In the genomic region with DNA sequence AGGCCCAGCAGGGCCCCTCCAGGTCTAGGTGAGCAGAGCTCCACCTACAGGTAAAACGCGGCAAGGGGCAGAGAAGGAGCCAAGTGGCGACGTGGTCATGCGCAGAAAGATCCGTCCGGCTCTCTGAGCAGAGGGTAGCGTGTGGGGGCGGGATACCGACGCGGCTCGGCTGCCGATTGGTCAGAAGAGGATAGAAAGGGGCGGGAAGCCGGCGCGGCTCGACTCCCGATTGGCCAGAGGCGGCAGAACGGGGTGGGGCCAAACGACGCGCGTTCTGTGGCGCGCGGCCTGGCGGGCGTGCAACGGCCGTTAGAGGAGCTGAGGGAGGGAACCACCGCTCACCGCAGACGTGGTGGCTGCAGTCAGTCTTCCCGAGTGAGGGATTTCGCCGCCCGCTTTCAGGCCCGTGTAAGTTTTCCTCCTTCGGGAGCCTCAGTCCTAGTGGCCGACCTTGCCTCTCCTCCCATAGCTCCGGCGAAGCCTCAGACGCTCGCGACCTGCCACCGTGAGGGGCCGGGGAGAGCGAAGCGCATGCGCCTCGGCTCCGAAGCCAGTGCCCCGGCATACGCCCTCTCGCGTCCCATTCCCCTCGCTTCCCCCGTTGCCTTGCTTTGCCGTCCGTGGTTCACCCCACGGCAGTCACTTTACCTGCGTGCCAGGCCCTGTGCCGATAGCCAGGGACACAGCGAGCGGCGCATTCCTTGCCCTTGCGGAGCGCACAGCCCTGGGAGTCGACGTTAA, we compare ENCODE assay signal across 8 cellular contexts. TPM values are rescaled to one million over a fixed set of nuclear protein-coding genes. Genes with fewer than 3 reads are reported as not detected.
DNase-seq lines count a peak whose midpoint lies in the region; ATAC-seq and TF ChIP-seq lines count a peak whose summit lies in the region.

A gene with protein sequence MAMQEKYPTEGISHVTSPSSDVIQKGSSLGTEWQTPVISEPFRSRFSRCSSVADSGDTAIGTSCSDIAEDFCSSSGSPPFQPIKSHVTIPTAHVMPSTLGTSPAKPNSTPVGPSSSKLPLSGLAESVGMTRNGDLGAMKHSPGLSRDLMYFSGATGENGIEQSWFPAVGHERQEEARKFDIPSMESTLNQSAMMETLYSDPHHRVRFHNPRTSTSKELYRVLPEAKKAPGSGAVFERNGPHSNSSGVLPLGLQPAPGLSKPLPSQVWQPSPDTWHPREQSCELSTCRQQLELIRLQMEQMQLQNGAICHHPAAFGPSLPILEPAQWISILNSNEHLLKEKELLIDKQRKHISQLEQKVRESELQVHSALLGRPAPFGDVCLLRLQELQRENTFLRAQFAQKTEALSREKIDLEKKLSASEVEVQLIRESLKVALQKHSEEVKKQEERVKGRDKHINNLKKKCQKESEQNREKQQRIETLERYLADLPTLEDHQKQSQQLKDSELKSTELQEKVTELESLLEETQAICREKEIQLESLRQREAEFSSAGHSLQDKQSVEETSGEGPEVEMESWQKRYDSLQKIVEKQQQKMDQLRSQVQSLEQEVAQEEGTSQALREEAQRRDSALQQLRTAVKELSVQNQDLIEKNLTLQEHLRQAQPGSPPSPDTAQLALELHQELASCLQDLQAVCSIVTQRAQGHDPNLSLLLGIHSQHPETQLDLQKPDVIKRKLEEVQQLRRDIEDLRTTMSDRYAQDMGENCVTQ (plus strand): TSS at position 298 of the 741 bp plus-strand sequence. CDS start 5,584 bp downstream, outside the sequence.

- H3K4me1 ChIP-seq in left ventricle myocardium inferior: peaks cover 38% of the 10 kb centered on the region
- H3K4me1 ChIP-seq in urinary bladder (ENCODE audit: insufficient read depth): no peaks in the 10 kb centered on the region

- peak within 1 kb of the TSS; percentile 97 for H3K27ac Mint-ChIP-seq in progenitor cell of endocrine pancreas

- no peaks in the 10 kb centered on the region for H3K9me3 Mint-ChIP-seq in progenitor cell of endocrine pancreas (ENCODE audit: low read depth)

- peak within 1 kb of the TSS; percentile 97 for H3K4me3 Mint-ChIP-seq in progenitor cell of endocrine pancreas (ENCODE audit: low read depth)

- DNase-seq in NCI-H187 (lab: John Stamatoyannopoulos, UW): peak; percentile 96 to 99
- peak; percentile 94 to 98 (median 97) for DNase-seq in T-helper 2 cell
- DNase-seq in left ventricle myocardium inferior: peak; percentile 98
- peak; percentile 97 for DNase-seq in progenitor cell of endocrine pancreas (ENCODE audit: low spot score, unreplicated experiment)

- no peaks in the 10 kb centered on the region for H3K9me3 ChIP-seq in left ventricle myocardium inferior (replicated peaks)

- H3K27ac ChIP-seq in angular gyrus (ENCODE audit: low read depth, low read length) (peak within 1 kb of the TSS; percentile 85), left ventricle myocardium inferior (replicated peaks) (peak within 1 kb of the TSS; percentile 93), urinary bladder (ENCODE audit: low read depth) (peak within 1 kb of the TSS; percentile 65)

- intact Hi-C loops in left ventricle myocardium inferior (cut with micrococcal nuclease): no loop called here

- H3K27me3 Mint-ChIP-seq in progenitor cell of endocrine pancreas: no peaks in the 10 kb centered on the region

- H3K4me1 Mint-ChIP-seq in progenitor cell of endocrine pancreas (ENCODE audit: low read depth): peaks cover 15% of the 10 kb centered on the region

- under 1% methylated on average over 73 of the region's 73 CpGs for WGBS in urinary bladder

- ATAC-seq in GM18499 (IDR thresholded peaks at IDR 0.05; ENCODE audit: insufficient read depth, unreplicated experiment) (peak; percentile 87), HG02943 (IDR thresholded peaks at IDR 0.05; ENCODE audit: low read depth, unreplicated experiment) (peak; percentile 87)

- TF ChIP-seq CTCF in left ventricle myocardium inferior (IDR thresholded peaks at IDR 0.05; ENCODE audit: borderline replicate concordance): peak; percentile 87
- peak; percentile 87 for TF ChIP-seq CTCF in progenitor cell of endocrine pancreas (IDR thresholded peaks at IDR 0.05; ENCODE audit: unreplicated experiment)

- H3K27me3 ChIP-seq in left ventricle myocardium inferior (ENCODE audit: low read depth): no peaks in the 10 kb centered on the region

- no peaks in the 10 kb centered on the region for H3K36me3 ChIP-seq in left ventricle myocardium inferior
- H3K36me3 ChIP-seq in urinary bladder (ENCODE audit: insufficient read depth): no peaks in the 10 kb centered on the region

- no peaks in the 10 kb centered on the region for H3K36me3 Mint-ChIP-seq in progenitor cell of endocrine pancreas (ENCODE audit: insufficient read depth)

- H3K4me3 ChIP-seq in left ventricle myocardium inferior (peak within 1 kb of the TSS; percentile 87), urinary bladder (ENCODE audit: low read depth, low read length) (peak within 1 kb of the TSS; percentile 45)

RNA-seq across cellular contexts. Expression of the gene that starts here (rescaled TPM):
- total RNA-seq in left ventricle myocardium inferior (71.2 TPM), progenitor cell of endocrine pancreas (20.8 and 21.3 TPM in 2 replicates), urinary bladder (13.5 TPM)
- polyA plus RNA-seq in urinary bladder: 4.3 TPM

Comparison
In these comparisons a context has a peak if more than half of its experiments do, and no peak if none do; other contexts are left out.
1. Peak in every context shown above with its lines: DNase-seq, ATAC-seq, H3K4me3 ChIP-seq and H3K27ac ChIP-seq.